1 cellular context compared by ENCODE assay signal in genomic region chr2:160167089-160167488, GRCh38.
TF ChIP-seq lines count a peak whose summit lies in the region.

No MANE protein-coding gene starts in this region.

TF ChIP-seq in HepG2, 621 proteins besides CTCF, POLR2A, EP300 and RAD21 (continued from another document):
- TF ChIP-seq, protein P1, sequence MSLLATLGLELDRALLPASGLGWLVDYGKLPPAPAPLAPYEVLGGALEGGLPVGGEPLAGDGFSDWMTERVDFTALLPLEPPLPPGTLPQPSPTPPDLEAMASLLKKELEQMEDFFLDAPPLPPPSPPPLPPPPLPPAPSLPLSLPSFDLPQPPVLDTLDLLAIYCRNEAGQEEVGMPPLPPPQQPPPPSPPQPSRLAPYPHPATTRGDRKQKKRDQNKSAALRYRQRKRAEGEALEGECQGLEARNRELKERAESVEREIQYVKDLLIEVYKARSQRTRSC (CRISPR knock-in tag; IDR thresholded peaks at IDR 0.05; ENCODE audit: low read depth) = no peak
- TF ChIP-seq MAFF (IDR thresholded peaks at IDR 0.05; ENCODE audit: low read depth, low read length) = peak; percentile 55
